Comparison of ENCODE assay signal across 24 cellular contexts in the genomic region with DNA sequence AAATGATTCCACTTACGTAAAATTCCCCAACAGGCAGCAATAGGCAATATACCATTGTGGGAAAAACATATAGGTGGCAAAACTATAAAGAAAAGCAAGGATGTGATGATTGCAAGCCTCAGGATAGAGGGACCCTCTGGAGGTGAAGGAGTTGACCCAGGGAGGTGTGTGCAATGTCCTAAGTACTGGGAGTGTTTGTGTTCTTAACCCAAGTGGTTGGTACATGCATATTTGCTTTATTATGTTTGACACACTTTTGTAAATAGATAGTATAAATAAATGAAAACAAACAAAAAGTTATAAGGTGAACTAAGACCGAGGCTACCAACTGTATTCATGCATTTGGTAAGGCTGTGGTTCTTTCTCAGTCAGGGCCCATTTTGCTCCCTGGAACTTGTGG. TPM values are rescaled to one million over a fixed set of nuclear protein-coding genes. Genes with fewer than 3 reads are reported as not detected.
DNase-seq lines count a peak whose midpoint lies in the region; ATAC-seq and TF ChIP-seq lines count a peak whose summit lies in the region.
"Had no signal": no experiment of that assay in that cellular context is flagged by ENCODE, and none has a peak within 500 bp of the region (broad histone marks: within the 10 kb centered on the region; RNA-seq: fewer than 3 reads in every experiment).

No MANE protein-coding gene starts in this region.

- POLR2A ChIA-PET in activated CD4-positive, alpha-beta T cell treated with anti-CD3 and anti-CD28 coated beads, Interleukin-2, amount 10 ng/mL, durations not matched to agents 7 days and 5 days (lab: Charles Lee) = no interaction called here

- H3K4me1 ChIP-seq in ACC112 (ENCODE audit: control insufficient read depth, insufficient read depth, low read length, unreplicated experiment) = peaks cover 35% of the 10 kb centered on the region

- no peaks in the 10 kb centered on the region for H3K27me3 ChIP-seq in ACC112 (ENCODE audit: insufficient read depth, low read length)

- no peak for TF ChIP-seq CTCF in LNCaP clone FGC (IDR thresholded peaks at IDR 0.05; ENCODE audit: control insufficient read depth, extremely low read depth, insufficient read depth)

- H3K4me3 ChIP-seq in ACC112 (ENCODE audit: low read depth, low read length) (peak overlapping the region; percentile 28; the same call in 1 of the 2 replicates), LNCaP clone FGC (ENCODE audit: low read depth, low read length) (no peak overlapping the region)
- H3K4me3 ChIP-seq: GM23248, K562 had no signal

- no peak for DNase-seq in activated CD4-positive, alpha-beta T cell treated with anti-CD3 and anti-CD28 coated beads, Interleukin-2, amount 10 ng/mL, durations not matched to agents 7 days and 5 days
- DNase-seq in activated CD4-positive, alpha-beta T cell treated with anti-CD3 and anti-CD28 coated beads, Interleukin-2, amount 50 U/mL, for 4 hours = no peak
- DNase-seq in LNCaP clone FGC (ENCODE audit: low read depth) = peak; percentile 79
- DNase-seq in left colon = no peak
- no peak for DNase-seq in NCI-H748 (lab: John Stamatoyannopoulos, UW; ENCODE audit: unreplicated experiment)
- DNase-seq: 8988T; GM23248; HFFc6; MM.1S; NCI-H1092; NCI-H1436; NCI-H187 treated with DMSO at 0.1 percent for 48 hours; NCI-H2227 treated with DMSO at 0.1 percent for 48 hours; NCI-H510A; NCI-H774; NK-92 treated with Interleukin-12 subunit alpha and Interleukin-12 subunit beta, amount 100 ng/mL, for 24 hours had no signal

- H3K4me3 Mint-ChIP-seq in activated CD4-positive, alpha-beta T cell treated with anti-CD3 and anti-CD28 coated beads, Interleukin-2, amount 10 ng/mL, durations not matched to agents 7 days and 5 days = peak overlapping the region; percentile 51
- H3K4me3 Mint-ChIP-seq: H9, HFFc6 had no signal

- H2AFZ ChIP-seq in ACC112 (ENCODE audit: low read length, unreplicated experiment) = no peak overlapping the region
- H2AFZ ChIP-seq: GM23248 had no signal

- H3K36me3 ChIP-seq in ACC112 (ENCODE audit: insufficient read depth, low read length) = peaks cover 92% of the 10 kb centered on the region

- ATAC-seq in left colon = peak; percentile 64
- ATAC-seq in HG03025 (IDR thresholded peaks at IDR 0.05; ENCODE audit: low FRiP score, unreplicated experiment) = no peak
- ATAC-seq: HepG2, K562, Panc1, SK-N-SH treated with all-trans-retinoic acid at 6 μM for 48 hours had no signal

- H3K4me1 Mint-ChIP-seq in activated CD4-positive, alpha-beta T cell treated with anti-CD3 and anti-CD28 coated beads, Interleukin-2, amount 10 ng/mL, durations not matched to agents 7 days and 5 days = peaks cover 85% of the 10 kb centered on the region

- no peaks in the 10 kb centered on the region for H3K27me3 Mint-ChIP-seq in activated CD4-positive, alpha-beta T cell treated with anti-CD3 and anti-CD28 coated beads, Interleukin-2, amount 10 ng/mL, durations not matched to agents 7 days and 5 days

- H3K27ac Mint-ChIP-seq in activated CD4-positive, alpha-beta T cell treated with anti-CD3 and anti-CD28 coated beads, Interleukin-2, amount 10 ng/mL, durations not matched to agents 7 days and 5 days = peak overlapping the region; percentile 38
- H3K27ac Mint-ChIP-seq: HFFc6 had no signal

- CTCF ChIA-PET in activated CD4-positive, alpha-beta T cell treated with anti-CD3 and anti-CD28 coated beads, Interleukin-2, amount 10 ng/mL, durations not matched to agents 7 days and 5 days (lab: Charles Lee) = no interaction called here

- no peak overlapping the region for H3K27ac ChIP-seq in ACC112 (ENCODE audit: low read depth, low read length)
- H3K27ac ChIP-seq: GM23248, HL-60 had no signal

- H3K36me3 Mint-ChIP-seq in activated CD4-positive, alpha-beta T cell treated with anti-CD3 and anti-CD28 coated beads, Interleukin-2, amount 10 ng/mL, durations not matched to agents 7 days and 5 days (ENCODE audit: low read depth) = peaks cover 93% of the 10 kb centered on the region

- H3K9me3 Mint-ChIP-seq in activated CD4-positive, alpha-beta T cell treated with anti-CD3 and anti-CD28 coated beads, Interleukin-2, amount 10 ng/mL, durations not matched to agents 7 days and 5 days = peaks cover 5% of the 10 kb centered on the region

- H3K79me2 ChIP-seq in ACC112 (ENCODE audit: control insufficient read depth, insufficient read depth, low read length, unreplicated experiment) = peaks cover 81% of the 10 kb centered on the region

- intact Hi-C loops in left colon (cut with DNase I, micrococcal nuclease) = no loop called here

RNA-seq across cellular contexts. Expression of a gene that starts 7.5 kb away (rescaled TPM):
- total RNA-seq in activated CD4-positive, alpha-beta T cell treated with anti-CD3 and anti-CD28 coated beads, Interleukin-2, amount 10 ng/mL, durations not matched to agents 7 days and 5 days = 100 to 1,000 TPM; 722 to 723 TPM
- 10 to 100 TPM; 36.4 to 91.7 TPM for total RNA-seq in left colon

Comparison
In these comparisons a context has a peak if more than half of its experiments do, and no peak if none do; other contexts are left out.
1. RNA of a gene that starts 7.5 kb away (total RNA-seq): 722 to 723 TPM in activated CD4-positive, alpha-beta T cell treated with anti-CD3 and anti-CD28 coated beads, Interleukin-2, amount 10 ng/mL, durations not matched to agents 7 days and 5 days; 36.4 to 91.7 TPM in left colon; every median in the first group is over 4 times any median in the second.